Comparison of ENCODE assay signal across 20 cellular contexts in the genomic region with DNA sequence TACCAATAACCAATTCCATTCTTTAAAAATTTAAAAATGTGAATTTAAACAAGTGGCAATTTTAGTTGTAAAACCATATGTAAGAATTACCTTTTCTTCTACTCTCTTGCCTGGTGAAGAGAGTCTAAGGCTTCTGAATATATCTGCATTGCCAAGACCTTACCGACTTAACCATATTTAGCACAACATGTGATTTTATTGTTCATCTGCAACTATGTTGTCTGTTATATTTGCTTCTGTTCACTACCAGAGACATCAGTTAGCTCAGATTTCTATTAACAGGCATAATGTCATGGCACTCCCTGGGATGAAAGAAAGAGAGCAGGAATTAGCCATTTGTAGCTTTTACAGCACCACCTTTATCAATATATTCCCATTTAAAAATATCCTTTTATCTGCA. TPM values are rescaled to one million over a fixed set of nuclear protein-coding genes. Genes with fewer than 3 reads are reported as not detected.
DNase-seq lines count a peak whose midpoint lies in the region; ATAC-seq and TF ChIP-seq lines count a peak whose summit lies in the region.
"Had no signal": no experiment of that assay in that cellular context is flagged by ENCODE, and none has a peak within 500 bp of the region (broad histone marks: within the 10 kb centered on the region; RNA-seq: fewer than 3 reads in every experiment).

No MANE protein-coding gene starts in this region.

- no peak for DNase-seq in left ventricle myocardium superior
- DNase-seq in left cardiac atrium = no peak
- no peak for DNase-seq in right lobe of liver
- DNase-seq in psoas muscle = no peak
- DNase-seq in uterus = no peak
- no peak for DNase-seq in A172 (ENCODE audit: low spot score)
- DNase-seq: Caco-2; CD4-positive, CD25-positive, alpha-beta regulatory T cell; CD8-positive, alpha-beta T cell; DMS153; DND-41; GDM1; H9 had no signal

- H3K4me1 ChIP-seq in right lobe of liver (peaks cover 0 to 39% (median 18%) of the 10 kb centered on the region in 4 donors), psoas muscle (no peaks in the 10 kb centered on the region), uterus (no peaks in the 10 kb centered on the region)
- H3K4me1 ChIP-seq: Caco-2 had no signal

- no peaks in the 10 kb centered on the region for H3K36me3 ChIP-seq in right lobe of liver
- H3K36me3 ChIP-seq in psoas muscle (ENCODE audit: insufficient read depth in 1 of 2, low read depth in 1 of 2) = no peaks in the 10 kb centered on the region
- no peaks in the 10 kb centered on the region for H3K36me3 ChIP-seq in uterus
- H3K36me3 ChIP-seq: BLaER1 had no signal

- H3K27ac ChIP-seq in right lobe of liver (peak overlapping the region in 2 of 3 donors; percentile 25 to 79), psoas muscle (peak overlapping the region; percentile 13), uterus (no peak overlapping the region)
- H3K27ac ChIP-seq: BLaER1, C4-2B had no signal

- H3K4me3 ChIP-seq in right lobe of liver (no peak overlapping the region), psoas muscle (no peak overlapping the region), uterus (no peak overlapping the region)
- H3K4me3 ChIP-seq: BLaER1, GM12878, GM23338 had no signal

- H3K9me3 ChIP-seq in right lobe of liver = no peaks in the 10 kb centered on the region
- H3K9me3 ChIP-seq in psoas muscle = no peaks in the 10 kb centered on the region
- H3K9me3 ChIP-seq in uterus = no peaks in the 10 kb centered on the region
- H3K9me3 ChIP-seq: BLaER1, Caco-2 had no signal

- WGBS in right lobe of liver (ENCODE audit: insufficient coverage, low coverage, low lambda C conversion rate, missing lambda C conversion rate) = 93% methylated on average over 1 of the region's 1 CpG
- 70 to 76% (median 74%) methylated on average over 1 of the region's 1 CpG for WGBS in psoas muscle, 3 donors

- TF ChIP-seq POLR2A in right lobe of liver (IDR thresholded peaks at IDR 0.05) (no peak), uterus (IDR thresholded peaks at IDR 0.05) (no peak)

- intact Hi-C loops in left ventricle myocardium superior (cut with micrococcal nuclease) (no loop called here), left cardiac atrium (cut with DNase I) (no loop called here), right lobe of liver (cut with DNase I) (no loop called here), psoas muscle (cut with DNase I) (loop anchor here in 1 of 2 donors (5.0 kb wide), 1 partner anchor 328 kb away; no protein-coding TSS in a partner anchor), uterus (cut with DNase I; ENCODE audit: low total_unique reads) (no loop called here)

- H3K27me3 ChIP-seq in right lobe of liver (no peaks in the 10 kb centered on the region), psoas muscle (ENCODE audit: insufficient read depth in 3 of 3, low read length in 2 of 3) (no peaks in the 10 kb centered on the region), uterus (no peaks in the 10 kb centered on the region)
- H3K27me3 ChIP-seq: BLaER1 had no signal

- ATAC-seq in left ventricle myocardium superior (peak; percentile 58), left cardiac atrium (no peak), right lobe of liver (no peak), psoas muscle (peak in 3 of 4 donors; percentile 17 to 71 (median 32)), GM18517 (IDR thresholded peaks at IDR 0.05; ENCODE audit: unreplicated experiment) (no peak)
- ATAC-seq: CD8-positive, alpha-beta T cell; GM12878; GM23338; HCT116 had no signal

- TF ChIP-seq CTCF in right lobe of liver (IDR thresholded peaks at IDR 0.05) = no peak
- TF ChIP-seq CTCF in psoas muscle (IDR thresholded peaks at IDR 0.05) = no peak
- TF ChIP-seq CTCF in uterus (IDR thresholded peaks at IDR 0.05) = no peak

RNA-seq across cellular contexts. Expression of a gene that starts 55.3 kb away (rescaled TPM):
- total RNA-seq in left ventricle myocardium superior (32.2 TPM), left cardiac atrium (1 to 10 TPM; 4.1 to 4.8 TPM), right lobe of liver (10 to 100 TPM; 20.1 to 57.7 (median 31.5) TPM), psoas muscle (10 to 100 TPM in 1 of 4 donors, 1 to 10 TPM in 3; 2.3 to 18.1 (median 4.4) TPM), uterus (10 to 100 TPM in 3 of 4 donors, 1 to 10 TPM in 1; 9.8 to 22.9 (median 18.3) TPM)
- polyA plus RNA-seq in psoas muscle = 1 to 10 TPM in 2 of 3 donors, under 1 TPM in 1; 0.43 to 2.1 (median 1.2) TPM
- total RNA-seq in A172 (2014; rRNA removed; shearing (Covaris generic)) = 2.3 and 5.5 TPM in 2 replicates
- polyA plus RNA-seq: AG04450 had no signal

Comparison
In these comparisons a context has a peak if more than half of its experiments do, and no peak if none do; other contexts are left out.
1. ATAC-seq: peak in left ventricle myocardium superior (single experiment) and psoas muscle (3 of 4); none in left cardiac atrium (0 of 2), right lobe of liver (0 of 4) and GM18517 (single experiment).
2. H3K27ac ChIP-seq: peak in right lobe of liver (2 of 3) and psoas muscle (single experiment); none in uterus (0 of 2).